In genomic region chr17:64496786-64497564, GRCh38 we compare ENCODE assay signal across 2 cellular contexts.
TF ChIP-seq lines count a peak whose summit lies in the region.

POLG2 (minus strand) TSS chr17:64497054; CDS start chr17:64496968, 86 bp downstream.

TF ChIP-seq in A549, 52 proteins besides CTCF, POLR2A, EP300 and RAD21 (continued from another document and continues in another):
- TF ChIP-seq, protein P1, sequence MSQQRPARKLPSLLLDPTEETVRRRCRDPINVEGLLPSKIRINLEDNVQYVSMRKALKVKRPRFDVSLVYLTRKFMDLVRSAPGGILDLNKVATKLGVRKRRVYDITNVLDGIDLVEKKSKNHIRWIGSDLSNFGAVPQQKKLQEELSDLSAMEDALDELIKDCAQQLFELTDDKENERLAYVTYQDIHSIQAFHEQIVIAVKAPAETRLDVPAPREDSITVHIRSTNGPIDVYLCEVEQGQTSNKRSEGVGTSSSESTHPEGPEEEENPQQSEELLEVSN (IDR thresholded peaks at IDR 0.05; ENCODE audit: borderline replicate concordance, low read depth), result peak; percentile 67; the same call in 1 of the 2 replicates
- TF ChIP-seq JUNB (IDR thresholded peaks at IDR 0.05), result no peak
- no peak for TF ChIP-seq SREBF2 (IDR thresholded peaks at IDR 0.05)
- TF ChIP-seq GATA3 (IDR thresholded peaks at IDR 0.05; ENCODE audit: borderline replicate concordance), result peak; percentile 31
- TF ChIP-seq PBX3 (IDR thresholded peaks at IDR 0.05), result peak; percentile 84
- peak; percentile 99 for TF ChIP-seq HOXA7 (CRISPR knock-in tag; IDR thresholded peaks at IDR 0.05)
- TF ChIP-seq KDM1A (IDR thresholded peaks at IDR 0.05; ENCODE audit: low read depth), result no peak
- no peak for TF ChIP-seq CEBPB (IDR thresholded peaks at IDR 0.05)
- TF ChIP-seq SMC3 (IDR thresholded peaks at IDR 0.05), result peak; percentile 47
- TF ChIP-seq MYC (IDR thresholded peaks at IDR 0.05; ENCODE audit: borderline replicate concordance, low read length), result 0 out of 2 replicates have a peak, but pooled peaks have one; percentile 22
- peak; percentile 58; the same call in 1 of the 2 replicates for TF ChIP-seq PHF8 (IDR thresholded peaks at IDR 0.05; ENCODE audit: borderline replicate concordance, low read depth)
- peak; percentile 98 for TF ChIP-seq FOSB (CRISPR knock-in tag; IDR thresholded peaks at IDR 0.05)
- peak; percentile 97 for TF ChIP-seq RARB (CRISPR knock-in tag; IDR thresholded peaks at IDR 0.05)
- TF ChIP-seq POLR2AphosphoS2 (conservative IDR thresholded peaks at IDR 0.05; ENCODE audit: low read length), result peak; percentile 100
- TF ChIP-seq FOSL2 (IDR thresholded peaks at IDR 0.05), result no peak
- peak; percentile 67 for TF ChIP-seq FOSL2 (CRISPR knock-in tag; IDR thresholded peaks at IDR 0.05)
- no peak for TF ChIP-seq RNF2 (IDR thresholded peaks at IDR 0.05; ENCODE audit: borderline replicate concordance, low read depth)
- peak; percentile 81 for TF ChIP-seq EHF (CRISPR knock-in tag; IDR thresholded peaks at IDR 0.05)
- TF ChIP-seq ZSCAN20 (CRISPR knock-in tag; IDR thresholded peaks at IDR 0.05), result no peak
- TF ChIP-seq, protein P2, sequence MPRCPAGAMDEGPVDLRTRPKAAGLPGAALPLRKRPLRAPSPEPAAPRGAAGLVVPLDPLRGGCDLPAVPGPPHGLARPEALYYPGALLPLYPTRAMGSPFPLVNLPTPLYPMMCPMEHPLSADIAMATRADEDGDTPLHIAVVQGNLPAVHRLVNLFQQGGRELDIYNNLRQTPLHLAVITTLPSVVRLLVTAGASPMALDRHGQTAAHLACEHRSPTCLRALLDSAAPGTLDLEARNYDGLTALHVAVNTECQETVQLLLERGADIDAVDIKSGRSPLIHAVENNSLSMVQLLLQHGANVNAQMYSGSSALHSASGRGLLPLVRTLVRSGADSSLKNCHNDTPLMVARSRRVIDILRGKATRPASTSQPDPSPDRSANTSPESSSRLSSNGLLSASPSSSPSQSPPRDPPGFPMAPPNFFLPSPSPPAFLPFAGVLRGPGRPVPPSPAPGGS (IDR thresholded peaks at IDR 0.05), result peak; percentile 86
- peak; percentile 95 for TF ChIP-seq JUN (IDR thresholded peaks at IDR 0.05)
- 0 out of 2 replicates have a peak, but pooled peaks have one; percentile 24 for TF ChIP-seq USF2 (IDR thresholded peaks at IDR 0.05)
- peak; percentile 99 for TF ChIP-seq TP53 (CRISPR knock-in tag; IDR thresholded peaks at IDR 0.05)
- peak; percentile 44; the same call in 1 of the 2 replicates for TF ChIP-seq HOXB5 (CRISPR knock-in tag; IDR thresholded peaks at IDR 0.05)
- peak; percentile 47 for TF ChIP-seq CHD2 (IDR thresholded peaks at IDR 0.05; ENCODE audit: low read length, partially characterized antibody)
- no peak for TF ChIP-seq RCOR1 (IDR thresholded peaks at IDR 0.05; ENCODE audit: low read depth, low read length)
- TF ChIP-seq, protein P3, sequence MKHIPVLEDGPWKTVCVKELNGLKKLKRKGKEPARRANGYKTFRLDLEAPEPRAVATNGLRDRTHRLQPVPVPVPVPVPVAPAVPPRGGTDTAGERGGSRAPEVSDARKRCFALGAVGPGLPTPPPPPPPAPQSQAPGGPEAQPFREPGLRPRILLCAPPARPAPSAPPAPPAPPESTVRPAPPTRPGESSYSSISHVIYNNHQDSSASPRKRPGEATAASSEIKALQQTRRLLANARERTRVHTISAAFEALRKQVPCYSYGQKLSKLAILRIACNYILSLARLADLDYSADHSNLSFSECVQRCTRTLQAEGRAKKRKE (CRISPR knock-in tag; IDR thresholded peaks at IDR 0.05; ENCODE audit: low read depth), result peak; percentile 68; the same call in 1 of the 2 replicates
- no peak; the same call in 1 of the 2 replicates for TF ChIP-seq HEYL (CRISPR knock-in tag; IDR thresholded peaks at IDR 0.05)
- no peak for TF ChIP-seq NPAS2 (CRISPR knock-in tag; IDR thresholded peaks at IDR 0.05; ENCODE audit: borderline replicate concordance)
- TF ChIP-seq RFX5 (IDR thresholded peaks at IDR 0.05), result no peak

TF ChIP-seq in GM12878, 131 proteins besides CTCF, POLR2A, EP300 and RAD21 (continued from another document and continues in another):
- TF ChIP-seq, protein P4, sequence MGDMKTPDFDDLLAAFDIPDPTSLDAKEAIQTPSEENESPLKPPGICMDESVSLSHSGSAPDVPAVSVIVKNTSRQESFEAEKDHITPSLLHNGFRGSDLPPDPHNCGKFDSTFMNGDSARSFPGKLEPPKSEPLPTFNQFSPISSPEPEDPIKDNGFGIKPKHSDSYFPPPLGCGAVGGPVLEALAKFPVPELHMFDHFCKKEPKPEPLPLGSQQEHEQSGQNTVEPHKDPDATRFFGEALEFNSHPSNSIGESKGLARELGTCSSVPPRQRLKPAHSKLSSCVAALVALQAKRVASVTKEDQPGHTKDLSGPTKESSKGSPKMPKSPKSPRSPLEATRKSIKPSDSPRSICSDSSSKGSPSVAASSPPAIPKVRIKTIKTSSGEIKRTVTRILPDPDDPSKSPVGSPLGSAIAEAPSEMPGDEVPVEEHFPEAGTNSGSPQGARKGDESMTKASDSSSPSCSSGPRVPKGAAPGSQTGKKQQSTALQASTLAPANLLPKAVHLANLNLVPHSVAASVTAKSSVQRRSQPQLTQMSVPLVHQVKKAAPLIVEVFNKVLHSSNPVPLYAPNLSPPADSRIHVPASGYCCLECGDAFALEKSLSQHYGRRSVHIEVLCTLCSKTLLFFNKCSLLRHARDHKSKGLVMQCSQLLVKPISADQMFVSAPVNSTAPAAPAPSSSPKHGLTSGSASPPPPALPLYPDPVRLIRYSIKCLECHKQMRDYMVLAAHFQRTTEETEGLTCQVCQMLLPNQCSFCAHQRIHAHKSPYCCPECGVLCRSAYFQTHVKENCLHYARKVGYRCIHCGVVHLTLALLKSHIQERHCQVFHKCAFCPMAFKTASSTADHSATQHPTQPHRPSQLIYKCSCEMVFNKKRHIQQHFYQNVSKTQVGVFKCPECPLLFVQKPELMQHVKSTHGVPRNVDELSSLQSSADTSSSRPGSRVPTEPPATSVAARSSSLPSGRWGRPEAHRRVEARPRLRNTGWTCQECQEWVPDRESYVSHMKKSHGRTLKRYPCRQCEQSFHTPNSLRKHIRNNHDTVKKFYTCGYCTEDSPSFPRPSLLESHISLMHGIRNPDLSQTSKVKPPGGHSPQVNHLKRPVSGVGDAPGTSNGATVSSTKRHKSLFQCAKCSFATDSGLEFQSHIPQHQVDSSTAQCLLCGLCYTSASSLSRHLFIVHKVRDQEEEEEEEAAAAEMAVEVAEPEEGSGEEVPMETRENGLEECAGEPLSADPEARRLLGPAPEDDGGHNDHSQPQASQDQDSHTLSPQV (IDR thresholded peaks at IDR 0.05), result no peak
- TF ChIP-seq RUNX3 (IDR thresholded peaks at IDR 0.05; ENCODE audit: low read length) (peak; percentile 82), CHD2 (IDR thresholded peaks at IDR 0.05; ENCODE audit: borderline replicate concordance, low read depth, low read length) (peak; percentile 18; the same call in 1 of the 2 replicates), SUZ12 (IDR thresholded peaks at IDR 0.05; ENCODE audit: unreplicated experiment) (no peak), STAT3 (IDR thresholded peaks at IDR 0.05; ENCODE audit: low read depth, low read length) (no peak), MEF2B (IDR thresholded peaks at IDR 0.05; ENCODE audit: partially characterized antibody, poor library complexity, severe bottlenecking) (peak; percentile 20), SMAD5 (IDR thresholded peaks at IDR 0.05; ENCODE audit: low read depth) (peak; percentile 66), NBN (IDR thresholded peaks at IDR 0.05) (0 out of 2 replicates have a peak, but pooled peaks have one; percentile 77), EGR1 (IDR thresholded peaks at IDR 0.05; ENCODE audit: borderline replicate concordance in 1 of 2, low read depth in 2 of 2, low read length in 2 of 2) (peak in 1 of 2 experiments; percentile 81; a peak in 2 of 3 replicates), RELA (IDR thresholded peaks at IDR 0.05; ENCODE audit: borderline replicate concordance, partially characterized antibody) (no peak), RBBP5 (conservative IDR thresholded peaks at IDR 0.05) (no peak), REST (IDR thresholded peaks at IDR 0.05; ENCODE audit: low read depth, low read length) (no peak), CEBPB (IDR thresholded peaks at IDR 0.05; ENCODE audit: borderline replicate concordance in 1 of 2, low read depth in 2 of 2, low read length in 2 of 2) (no peak), RAD51 (IDR thresholded peaks at IDR 0.05) (no peak), ATF3 (IDR thresholded peaks at IDR 0.05; ENCODE audit: borderline replicate concordance, extremely low read depth, low read depth, low read length) (0 out of 2 replicates have a peak, but pooled peaks have one; percentile 1), CREB1 (IDR thresholded peaks at IDR 0.05; ENCODE audit: low read depth) (peak; percentile 61), BMI1 (IDR thresholded peaks at IDR 0.05; ENCODE audit: borderline replicate concordance) (peak; percentile 63), ETV6 (conservative IDR thresholded peaks at IDR 0.05 in 1 of 2, IDR thresholded peaks at IDR 0.05 in 1 of 2; ENCODE audit: borderline replicate concordance in 1 of 2, low read depth in 1 of 2) (no peak; a peak in 1 of 4 replicates), RCOR1 (conservative IDR thresholded peaks at IDR 0.05; ENCODE audit: low read depth, low read length) (0 out of 2 replicates have a peak, but pooled peaks have one; percentile 34), HDGF (IDR thresholded peaks at IDR 0.05) (peak; percentile 64; the same call in 1 of the 2 replicates), ESRRA (IDR thresholded peaks at IDR 0.05; ENCODE audit: low read length) (no peak), NRF1 (conservative IDR thresholded peaks at IDR 0.05; ENCODE audit: low read depth, low read length) (peak; percentile 92), IRF5 (IDR thresholded peaks at IDR 0.05; ENCODE audit: borderline replicate concordance) (no peak), POU2F2 (IDR thresholded peaks at IDR 0.05; ENCODE audit: borderline replicate concordance, low read depth, low read length) (peak; percentile 52), IRF4 (IDR thresholded peaks at IDR 0.05; ENCODE audit: low read depth, low read length) (no peak), MYC (IDR thresholded peaks at IDR 0.05; ENCODE audit: insufficient read depth, insufficient read length, insufficient replicate concordance, low read length, severe bottlenecking) (peak; percentile 53)
- TF ChIP-seq, protein P5, sequence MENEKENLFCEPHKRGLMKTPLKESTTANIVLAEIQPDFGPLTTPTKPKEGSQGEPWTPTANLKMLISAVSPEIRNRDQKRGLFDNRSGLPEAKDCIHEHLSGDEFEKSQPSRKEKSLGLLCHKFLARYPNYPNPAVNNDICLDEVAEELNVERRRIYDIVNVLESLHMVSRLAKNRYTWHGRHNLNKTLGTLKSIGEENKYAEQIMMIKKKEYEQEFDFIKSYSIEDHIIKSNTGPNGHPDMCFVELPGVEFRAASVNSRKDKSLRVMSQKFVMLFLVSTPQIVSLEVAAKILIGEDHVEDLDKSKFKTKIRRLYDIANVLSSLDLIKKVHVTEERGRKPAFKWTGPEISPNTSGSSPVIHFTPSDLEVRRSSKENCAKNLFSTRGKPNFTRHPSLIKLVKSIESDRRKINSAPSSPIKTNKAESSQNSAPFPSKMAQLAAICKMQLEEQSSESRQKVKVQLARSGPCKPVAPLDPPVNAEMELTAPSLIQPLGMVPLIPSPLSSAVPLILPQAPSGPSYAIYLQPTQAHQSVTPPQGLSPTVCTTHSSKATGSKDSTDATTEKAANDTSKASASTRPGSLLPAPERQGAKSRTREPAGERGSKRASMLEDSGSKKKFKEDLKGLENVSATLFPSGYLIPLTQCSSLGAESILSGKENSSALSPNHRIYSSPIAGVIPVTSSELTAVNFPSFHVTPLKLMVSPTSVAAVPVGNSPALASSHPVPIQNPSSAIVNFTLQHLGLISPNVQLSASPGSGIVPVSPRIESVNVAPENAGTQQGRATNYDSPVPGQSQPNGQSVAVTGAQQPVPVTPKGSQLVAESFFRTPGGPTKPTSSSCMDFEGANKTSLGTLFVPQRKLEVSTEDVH (IDR thresholded peaks at IDR 0.05; ENCODE audit: low read depth, partially characterized antibody), result peak; percentile 72
- TF ChIP-seq, protein P6, sequence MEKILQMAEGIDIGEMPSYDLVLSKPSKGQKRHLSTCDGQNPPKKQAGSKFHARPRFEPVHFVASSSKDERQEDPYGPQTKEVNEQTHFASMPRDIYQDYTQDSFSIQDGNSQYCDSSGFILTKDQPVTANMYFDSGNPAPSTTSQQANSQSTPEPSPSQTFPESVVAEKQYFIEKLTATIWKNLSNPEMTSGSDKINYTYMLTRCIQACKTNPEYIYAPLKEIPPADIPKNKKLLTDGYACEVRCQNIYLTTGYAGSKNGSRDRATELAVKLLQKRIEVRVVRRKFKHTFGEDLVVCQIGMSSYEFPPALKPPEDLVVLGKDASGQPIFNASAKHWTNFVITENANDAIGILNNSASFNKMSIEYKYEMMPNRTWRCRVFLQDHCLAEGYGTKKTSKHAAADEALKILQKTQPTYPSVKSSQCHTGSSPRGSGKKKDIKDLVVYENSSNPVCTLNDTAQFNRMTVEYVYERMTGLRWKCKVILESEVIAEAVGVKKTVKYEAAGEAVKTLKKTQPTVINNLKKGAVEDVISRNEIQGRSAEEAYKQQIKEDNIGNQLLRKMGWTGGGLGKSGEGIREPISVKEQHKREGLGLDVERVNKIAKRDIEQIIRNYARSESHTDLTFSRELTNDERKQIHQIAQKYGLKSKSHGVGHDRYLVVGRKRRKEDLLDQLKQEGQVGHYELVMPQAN (conservative IDR thresholded peaks at IDR 0.05), result peak; percentile 73
